ENCODE assay signal across 1 cellular context in the genomic region with DNA sequence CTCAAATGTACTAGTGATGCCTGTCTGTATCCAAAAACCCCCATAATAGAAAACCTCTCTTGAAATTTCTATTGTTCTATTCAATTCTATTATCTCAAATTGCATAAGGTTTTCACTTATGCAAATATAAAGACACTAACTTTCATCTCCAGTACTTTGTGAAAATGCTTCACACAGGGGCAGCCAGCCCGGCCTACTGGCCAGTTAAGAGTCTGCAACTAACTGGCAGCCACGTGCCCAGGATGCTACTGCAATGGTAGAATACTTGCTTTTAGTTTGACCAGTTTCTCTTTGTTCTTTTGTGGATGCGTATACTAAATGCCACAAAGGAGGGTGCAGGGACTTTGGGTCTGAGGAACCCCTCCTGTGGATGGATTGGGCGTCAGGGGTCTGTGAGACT.
TF ChIP-seq lines count a peak whose summit lies in the region.

No MANE protein-coding gene starts in this region.

TF ChIP-seq in HepG2, 621 proteins besides CTCF, POLR2A, EP300 and RAD21 (continued from another document):
- TF ChIP-seq HIC2 (CRISPR knock-in tag; IDR thresholded peaks at IDR 0.05; ENCODE audit: low read depth) (no peak), ZNF256 (CRISPR knock-in tag; conservative IDR thresholded peaks at IDR 0.05) (no peak), MIXL1 (CRISPR knock-in tag; IDR thresholded peaks at IDR 0.05) (no peak), KDM6A (CRISPR knock-in tag; IDR thresholded peaks at IDR 0.05; ENCODE audit: low read depth) (no peak), HMGA1 (CRISPR knock-in tag; conservative IDR thresholded peaks at IDR 0.05) (no peak), ZNF800 (CRISPR knock-in tag; IDR thresholded peaks at IDR 0.05) (no peak), ZNF878 (CRISPR knock-in tag; IDR thresholded peaks at IDR 0.05) (no peak), RXRA (CRISPR knock-in tag; IDR thresholded peaks at IDR 0.05) (no peak)
